Comparison of ENCODE assay signal across 1 cellular context in genomic region chrX:20418809-20419208, GRCh38.
TF ChIP-seq lines count a peak whose summit lies in the region.

No MANE protein-coding gene starts in this region.

TF ChIP-seq in WTC11, 78 proteins besides CTCF, POLR2A, EP300 and RAD21 (continued from another document):
- TF ChIP-seq STAT6 (CRISPR knock-in tag; conservative IDR thresholded peaks at IDR 0.05; ENCODE audit: low read depth) (no peak), ERG (CRISPR knock-in tag; IDR thresholded peaks at IDR 0.05) (no peak), ZNF121 (CRISPR knock-in tag; IDR thresholded peaks at IDR 0.05) (no peak), ESRRA (CRISPR knock-in tag; IDR thresholded peaks at IDR 0.05; ENCODE audit: borderline replicate concordance) (no peak), ZNF423 (CRISPR knock-in tag; IDR thresholded peaks at IDR 0.05) (no peak), TEAD1 (CRISPR knock-in tag; IDR thresholded peaks at IDR 0.05) (no peak), USF1 (CRISPR knock-in tag; IDR thresholded peaks at IDR 0.05) (no peak), MXD4 (CRISPR knock-in tag; IDR thresholded peaks at IDR 0.05; ENCODE audit: borderline replicate concordance) (no peak), NFE2L1 (CRISPR knock-in tag; IDR thresholded peaks at IDR 0.05) (no peak), GRHL2 (CRISPR knock-in tag; IDR thresholded peaks at IDR 0.05; ENCODE audit: insufficient replicate concordance, severe bottlenecking) (no peak), ZBTB43 (CRISPR knock-in tag; IDR thresholded peaks at IDR 0.05) (no peak), GTF2I (CRISPR knock-in tag; conservative IDR thresholded peaks at IDR 0.05) (no peak), FOXK1 (CRISPR knock-in tag; IDR thresholded peaks at IDR 0.05) (no peak), RORB (CRISPR knock-in tag; IDR thresholded peaks at IDR 0.05) (no peak)
